In the genomic region with DNA sequence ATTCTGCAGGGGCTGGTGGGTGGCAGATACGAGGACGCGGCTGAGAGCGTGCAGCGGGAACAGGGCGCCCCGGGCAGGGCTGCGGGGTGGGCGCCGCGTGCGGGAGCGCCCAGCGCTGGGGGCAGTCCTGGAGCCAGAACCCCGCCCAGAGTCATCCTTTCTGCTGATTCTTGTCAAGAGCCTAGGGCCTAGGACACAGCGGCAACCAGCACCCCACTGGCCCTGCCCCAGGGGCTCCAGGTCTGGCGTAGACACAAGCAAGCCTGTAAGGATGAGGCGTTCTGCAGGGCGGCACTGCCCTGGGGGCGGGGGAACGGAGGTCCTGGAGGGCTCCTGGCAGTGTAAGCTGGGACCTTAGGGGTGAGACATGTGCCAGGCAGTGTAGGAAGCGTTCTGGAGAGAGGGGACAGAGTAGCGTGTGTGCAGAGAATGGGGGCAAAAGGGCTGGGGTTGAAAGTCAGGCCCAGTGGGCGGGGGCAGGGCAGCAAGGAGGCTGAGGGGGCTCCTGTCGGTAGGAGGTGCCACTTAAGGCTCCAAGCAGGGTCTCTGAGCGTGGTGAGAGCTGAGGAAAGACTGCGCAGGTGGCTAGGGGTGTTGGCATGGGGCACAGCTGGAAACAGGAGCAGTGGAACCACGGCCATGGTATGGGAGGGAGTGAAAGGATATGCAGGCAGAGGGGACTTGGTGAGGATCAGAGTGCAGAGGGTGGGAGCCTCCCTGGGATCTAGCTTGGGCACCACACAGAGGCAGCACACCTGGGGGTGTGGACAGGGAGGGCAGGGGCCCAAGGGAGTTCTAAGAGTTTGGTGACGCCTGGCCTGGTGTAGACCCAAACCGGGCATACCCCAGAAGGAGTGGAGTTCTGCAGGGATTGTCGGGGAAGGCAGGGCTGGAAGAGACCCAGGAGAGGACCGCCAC, we compare ENCODE assay signal across 1 cellular context.
TF ChIP-seq lines count a peak whose summit lies in the region.

No MANE protein-coding gene starts in this region.

TF ChIP-seq in GM23338, 12 proteins besides CTCF, POLR2A, EP300 and RAD21 (continued from another document):
- TF ChIP-seq, protein P1, sequence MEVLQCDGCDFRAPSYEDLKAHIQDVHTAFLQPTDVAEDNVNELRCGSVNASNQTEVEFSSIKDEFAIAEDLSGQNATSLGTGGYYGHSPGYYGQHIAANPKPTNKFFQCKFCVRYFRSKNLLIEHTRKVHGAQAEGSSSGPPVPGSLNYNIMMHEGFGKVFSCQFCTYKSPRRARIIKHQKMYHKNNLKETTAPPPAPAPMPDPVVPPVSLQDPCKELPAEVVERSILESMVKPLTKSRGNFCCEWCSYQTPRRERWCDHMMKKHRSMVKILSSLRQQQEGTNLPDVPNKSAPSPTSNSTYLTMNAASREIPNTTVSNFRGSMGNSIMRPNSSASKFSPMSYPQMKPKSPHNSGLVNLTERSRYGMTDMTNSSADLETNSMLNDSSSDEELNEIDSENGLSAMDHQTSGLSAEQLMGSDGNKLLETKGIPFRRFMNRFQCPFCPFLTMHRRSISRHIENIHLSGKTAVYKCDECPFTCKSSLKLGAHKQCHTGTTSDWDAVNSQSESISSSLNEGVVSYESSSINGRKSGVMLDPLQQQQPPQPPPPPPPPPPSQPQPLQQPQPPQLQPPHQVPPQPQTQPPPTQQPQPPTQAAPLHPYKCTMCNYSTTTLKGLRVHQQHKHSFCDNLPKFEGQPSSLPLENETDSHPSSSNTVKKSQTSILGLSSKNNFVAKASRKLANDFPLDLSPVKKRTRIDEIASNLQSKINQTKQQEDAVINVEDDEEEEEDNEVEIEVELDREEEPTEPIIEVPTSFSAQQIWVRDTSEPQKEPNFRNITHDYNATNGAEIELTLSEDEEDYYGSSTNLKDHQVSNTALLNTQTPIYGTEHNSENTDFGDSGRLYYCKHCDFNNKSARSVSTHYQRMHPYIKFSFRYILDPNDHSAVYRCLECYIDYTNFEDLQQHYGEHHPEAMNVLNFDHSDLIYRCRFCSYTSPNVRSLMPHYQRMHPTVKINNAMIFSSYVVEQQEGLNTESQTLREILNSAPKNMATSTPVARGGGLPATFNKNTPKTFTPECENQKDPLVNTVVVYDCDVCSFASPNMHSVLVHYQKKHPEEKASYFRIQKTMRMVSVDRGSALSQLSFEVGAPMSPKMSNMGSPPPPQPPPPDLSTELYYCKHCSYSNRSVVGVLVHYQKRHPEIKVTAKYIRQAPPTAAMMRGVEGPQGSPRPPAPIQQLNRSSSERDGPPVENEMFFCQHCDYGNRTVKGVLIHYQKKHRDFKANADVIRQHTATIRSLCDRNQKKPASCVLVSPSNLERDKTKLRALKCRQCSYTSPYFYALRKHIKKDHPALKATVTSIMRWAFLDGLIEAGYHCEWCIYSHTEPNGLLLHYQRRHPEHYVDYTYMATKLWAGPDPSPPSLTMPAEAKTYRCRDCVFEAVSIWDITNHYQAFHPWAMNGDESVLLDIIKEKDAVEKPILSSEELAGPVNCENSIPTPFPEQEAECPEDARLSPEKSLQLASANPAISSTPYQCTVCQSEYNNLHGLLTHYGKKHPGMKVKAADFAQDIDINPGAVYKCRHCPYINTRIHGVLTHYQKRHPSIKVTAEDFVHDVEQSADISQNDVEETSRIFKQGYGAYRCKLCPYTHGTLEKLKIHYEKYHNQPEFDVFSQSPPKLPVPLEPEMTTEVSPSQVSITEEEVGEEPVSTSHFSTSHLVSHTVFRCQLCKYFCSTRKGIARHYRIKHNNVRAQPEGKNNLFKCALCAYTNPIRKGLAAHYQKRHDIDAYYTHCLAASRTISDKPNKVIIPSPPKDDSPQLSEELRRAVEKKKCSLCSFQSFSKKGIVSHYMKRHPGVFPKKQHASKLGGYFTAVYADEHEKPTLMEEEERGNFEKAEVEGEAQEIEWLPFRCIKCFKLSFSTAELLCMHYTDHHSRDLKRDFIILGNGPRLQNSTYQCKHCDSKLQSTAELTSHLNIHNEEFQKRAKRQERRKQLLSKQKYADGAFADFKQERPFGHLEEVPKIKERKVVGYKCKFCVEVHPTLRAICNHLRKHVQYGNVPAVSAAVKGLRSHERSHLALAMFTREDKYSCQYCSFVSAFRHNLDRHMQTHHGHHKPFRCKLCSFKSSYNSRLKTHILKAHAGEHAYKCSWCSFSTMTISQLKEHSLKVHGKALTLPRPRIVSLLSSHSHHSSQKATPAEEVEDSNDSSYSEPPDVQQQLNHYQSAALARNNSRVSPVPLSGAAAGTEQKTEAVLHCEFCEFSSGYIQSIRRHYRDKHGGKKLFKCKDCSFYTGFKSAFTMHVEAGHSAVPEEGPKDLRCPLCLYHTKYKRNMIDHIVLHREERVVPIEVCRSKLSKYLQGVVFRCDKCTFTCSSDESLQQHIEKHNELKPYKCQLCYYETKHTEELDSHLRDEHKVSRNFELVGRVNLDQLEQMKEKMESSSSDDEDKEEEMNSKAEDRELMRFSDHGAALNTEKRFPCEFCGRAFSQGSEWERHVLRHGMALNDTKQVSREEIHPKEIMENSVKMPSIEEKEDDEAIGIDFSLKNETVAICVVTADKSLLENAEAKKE (CRISPR knock-in tag; IDR thresholded peaks at IDR 0.05), result no peak
- TF ChIP-seq EZH2phosphoT487 (IDR thresholded peaks at IDR 0.05; ENCODE audit: unreplicated experiment) (no peak), STAT1 (IDR thresholded peaks at IDR 0.05; ENCODE audit: unreplicated experiment) (no peak), EZH2 (IDR thresholded peaks at IDR 0.05; ENCODE audit: low read depth, unreplicated experiment) (no peak), POLR2AphosphoS5 (IDR thresholded peaks at IDR 0.05; ENCODE audit: low read depth) (no peak), CREB1 (CRISPR knock-in tag; IDR thresholded peaks at IDR 0.05; ENCODE audit: low read depth) (no peak)
- TF ChIP-seq, protein P2, sequence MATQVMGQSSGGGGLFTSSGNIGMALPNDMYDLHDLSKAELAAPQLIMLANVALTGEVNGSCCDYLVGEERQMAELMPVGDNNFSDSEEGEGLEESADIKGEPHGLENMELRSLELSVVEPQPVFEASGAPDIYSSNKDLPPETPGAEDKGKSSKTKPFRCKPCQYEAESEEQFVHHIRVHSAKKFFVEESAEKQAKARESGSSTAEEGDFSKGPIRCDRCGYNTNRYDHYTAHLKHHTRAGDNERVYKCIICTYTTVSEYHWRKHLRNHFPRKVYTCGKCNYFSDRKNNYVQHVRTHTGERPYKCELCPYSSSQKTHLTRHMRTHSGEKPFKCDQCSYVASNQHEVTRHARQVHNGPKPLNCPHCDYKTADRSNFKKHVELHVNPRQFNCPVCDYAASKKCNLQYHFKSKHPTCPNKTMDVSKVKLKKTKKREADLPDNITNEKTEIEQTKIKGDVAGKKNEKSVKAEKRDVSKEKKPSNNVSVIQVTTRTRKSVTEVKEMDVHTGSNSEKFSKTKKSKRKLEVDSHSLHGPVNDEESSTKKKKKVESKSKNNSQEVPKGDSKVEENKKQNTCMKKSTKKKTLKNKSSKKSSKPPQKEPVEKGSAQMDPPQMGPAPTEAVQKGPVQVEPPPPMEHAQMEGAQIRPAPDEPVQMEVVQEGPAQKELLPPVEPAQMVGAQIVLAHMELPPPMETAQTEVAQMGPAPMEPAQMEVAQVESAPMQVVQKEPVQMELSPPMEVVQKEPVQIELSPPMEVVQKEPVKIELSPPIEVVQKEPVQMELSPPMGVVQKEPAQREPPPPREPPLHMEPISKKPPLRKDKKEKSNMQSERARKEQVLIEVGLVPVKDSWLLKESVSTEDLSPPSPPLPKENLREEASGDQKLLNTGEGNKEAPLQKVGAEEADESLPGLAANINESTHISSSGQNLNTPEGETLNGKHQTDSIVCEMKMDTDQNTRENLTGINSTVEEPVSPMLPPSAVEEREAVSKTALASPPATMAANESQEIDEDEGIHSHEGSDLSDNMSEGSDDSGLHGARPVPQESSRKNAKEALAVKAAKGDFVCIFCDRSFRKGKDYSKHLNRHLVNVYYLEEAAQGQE (IDR thresholded peaks at IDR 0.05; ENCODE audit: unreplicated experiment), result no peak
